Comparison of ENCODE assay signal across 8 cellular contexts in the genomic region with DNA sequence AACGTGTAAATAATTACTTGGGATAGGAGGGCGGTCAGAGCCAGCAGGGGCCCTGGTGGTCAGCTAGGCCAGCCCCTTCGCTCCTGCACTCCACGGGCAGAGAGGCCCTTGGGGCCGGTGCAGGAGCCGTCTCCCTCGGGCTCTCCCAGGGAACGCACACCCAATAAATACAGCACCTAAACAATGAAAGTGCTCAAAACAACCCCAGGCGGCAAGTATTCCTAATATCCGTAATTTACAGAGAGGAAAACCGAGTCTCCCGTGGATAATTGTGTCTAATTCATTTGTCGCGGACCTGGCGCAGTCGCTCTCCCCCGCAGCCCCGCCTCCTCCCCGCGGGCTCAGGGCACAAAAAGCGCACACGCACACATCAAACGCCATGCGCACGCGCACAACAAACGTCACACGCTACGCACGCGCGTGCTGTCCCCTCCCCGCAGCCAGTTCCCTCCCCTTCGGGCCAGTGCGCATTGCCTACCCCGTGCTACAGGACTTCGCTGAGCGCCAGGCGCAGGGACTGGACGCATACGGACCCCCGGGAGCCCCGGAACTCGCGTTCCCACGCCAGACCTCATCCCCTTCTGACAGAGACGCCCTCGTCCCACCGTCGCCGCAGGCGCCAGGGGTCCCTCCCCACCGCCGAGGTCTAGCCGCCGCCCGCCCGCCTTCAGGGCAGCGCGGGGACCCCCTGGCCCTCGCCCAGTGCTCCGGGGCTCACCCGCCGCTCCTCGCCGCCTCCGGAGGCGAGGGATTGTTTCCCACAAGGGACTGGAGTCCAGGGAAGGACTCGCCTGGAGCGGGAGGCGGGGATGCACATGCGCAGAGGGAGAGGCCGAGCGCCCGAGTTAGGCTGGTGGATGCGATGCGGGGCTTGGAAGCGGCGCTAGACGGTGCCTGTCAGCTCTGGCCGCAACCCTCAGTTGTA. TPM values are rescaled to one million over a fixed set of nuclear protein-coding genes. Genes with fewer than 3 reads are reported as not detected.
DNase-seq lines count a peak whose midpoint lies in the region; ATAC-seq and TF ChIP-seq lines count a peak whose summit lies in the region.

Gene ZNF248, minus strand, starts transcription at position 324 of the 925 bp plus-strand sequence. CDS start 1,300 bp downstream, outside the sequence.

- peak within 1 kb of the TSS; percentile 73 for H3K4me3 ChIP-seq in BJ (ENCODE audit: low read depth, low read length)
- H3K4me3 ChIP-seq in colonic mucosa = peak within 1 kb of the TSS; percentile 94
- H3K4me3 ChIP-seq in left lung = peak within 1 kb of the TSS; percentile 74 to 78

- POLR2A ChIA-PET in BJ (lab: Charles Lee) = no interaction called here

- peak; percentile 92 for ATAC-seq in HG03457 (IDR thresholded peaks at IDR 0.05; ENCODE audit: unreplicated experiment)
- ATAC-seq in left lung = peak; percentile 97

- peak within 1 kb of the TSS; percentile 91 to 98 for H3K9ac ChIP-seq in colonic mucosa (ENCODE audit: low read depth in 2 of 2, low read length in 2 of 2)

- no peaks in the 10 kb centered on the region for H3K9me3 ChIP-seq in colonic mucosa
- no peaks in the 10 kb centered on the region for H3K9me3 ChIP-seq in left lung

- DNase-seq in BJ (ENCODE audit: low read depth) (peak; percentile 78), GM19240 (ENCODE audit: insufficient read length, low spot score) (peak; percentile 64), NCI-H524 (lab: John Stamatoyannopoulos, UW) (peak; percentile 71 to 88), colonic mucosa (peak; percentile 96), left lung (peak; percentile 98 to 99)
- DNase-seq in activated CD4-positive, alpha-beta T cell treated with anti-CD3 and anti-CD28 coated beads for 48 hours = peak; percentile 96
- peak; percentile 95 for DNase-seq in stimulated activated CD4-positive, alpha-beta T cell treated with anti-CD3 and anti-CD28 coated beads, Interleukin-4, amount 100 ng/mL, for 24 hours

- CTCF ChIA-PET in BJ (lab: Yijun Ruan, JAX) = no interaction called here

- H3K27me3 ChIP-seq in BJ (ENCODE audit: control insufficient read depth, insufficient read depth, low read length) = no peaks in the 10 kb centered on the region
- no peaks in the 10 kb centered on the region for H3K27me3 ChIP-seq in colonic mucosa
- no peaks in the 10 kb centered on the region for H3K27me3 ChIP-seq in left lung

- peaks cover 5% of the 10 kb centered on the region for H3K4me1 ChIP-seq in colonic mucosa
- H3K4me1 ChIP-seq in left lung = peaks cover 0 to 31% of the 10 kb centered on the region in 2 donors

- TF ChIP-seq CTCF in BJ (IDR thresholded peaks at IDR 0.05; ENCODE audit: insufficient read depth, low read depth, low read length) (no peak), colonic mucosa (IDR thresholded peaks at IDR 0.05) (no peak), left lung (IDR thresholded peaks at IDR 0.05) (no peak)

- peak within 1 kb of the TSS; percentile 100 for H3K27ac ChIP-seq in colonic mucosa
- H3K27ac ChIP-seq in left lung = peak within 1 kb of the TSS; percentile 97 to 100

- intact Hi-C loops in colonic mucosa (cut with DNase I) = loop anchor here (5.0 to 10.0 kb wide), 2 partner anchors 120 to 237 kb away; partner anchors contain the start of genes ZNF25 and ZNF37A
- intact Hi-C loops in left lung (cut with DNase I) = no loop called here

- no peaks in the 10 kb centered on the region for H3K36me3 ChIP-seq in BJ (ENCODE audit: control insufficient read depth, insufficient read depth, low read length)
- no peaks in the 10 kb centered on the region for H3K36me3 ChIP-seq in colonic mucosa
- peaks cover 0 to 10% of the 10 kb centered on the region in 2 donors for H3K36me3 ChIP-seq in left lung

RNA-seq across cellular contexts. Expression of gene ZNF248, which starts in this region (rescaled TPM):
- polyA plus RNA-seq in BJ (2011; rRNA removed) = 3.4 and 5.8 TPM in 2 replicates
- 3.2 and 3.9 TPM in 2 replicates for polyA minus RNA-seq in BJ (2011; rRNA and poly(A)+ RNA removed)
- total RNA-seq in colonic mucosa (1 to 10 TPM; 7.5 to 8.2 TPM), left lung (10 to 100 TPM; 12.0 to 14.3 TPM)

Comparison
In these comparisons a context has a peak if more than half of its experiments do, and no peak if none do; other contexts are left out.
1. Peak in every context shown above with its lines: DNase-seq, ATAC-seq, H3K4me3 ChIP-seq and H3K27ac ChIP-seq.